Comparison of ENCODE assay signal across 8 cellular contexts in the genomic region with DNA sequence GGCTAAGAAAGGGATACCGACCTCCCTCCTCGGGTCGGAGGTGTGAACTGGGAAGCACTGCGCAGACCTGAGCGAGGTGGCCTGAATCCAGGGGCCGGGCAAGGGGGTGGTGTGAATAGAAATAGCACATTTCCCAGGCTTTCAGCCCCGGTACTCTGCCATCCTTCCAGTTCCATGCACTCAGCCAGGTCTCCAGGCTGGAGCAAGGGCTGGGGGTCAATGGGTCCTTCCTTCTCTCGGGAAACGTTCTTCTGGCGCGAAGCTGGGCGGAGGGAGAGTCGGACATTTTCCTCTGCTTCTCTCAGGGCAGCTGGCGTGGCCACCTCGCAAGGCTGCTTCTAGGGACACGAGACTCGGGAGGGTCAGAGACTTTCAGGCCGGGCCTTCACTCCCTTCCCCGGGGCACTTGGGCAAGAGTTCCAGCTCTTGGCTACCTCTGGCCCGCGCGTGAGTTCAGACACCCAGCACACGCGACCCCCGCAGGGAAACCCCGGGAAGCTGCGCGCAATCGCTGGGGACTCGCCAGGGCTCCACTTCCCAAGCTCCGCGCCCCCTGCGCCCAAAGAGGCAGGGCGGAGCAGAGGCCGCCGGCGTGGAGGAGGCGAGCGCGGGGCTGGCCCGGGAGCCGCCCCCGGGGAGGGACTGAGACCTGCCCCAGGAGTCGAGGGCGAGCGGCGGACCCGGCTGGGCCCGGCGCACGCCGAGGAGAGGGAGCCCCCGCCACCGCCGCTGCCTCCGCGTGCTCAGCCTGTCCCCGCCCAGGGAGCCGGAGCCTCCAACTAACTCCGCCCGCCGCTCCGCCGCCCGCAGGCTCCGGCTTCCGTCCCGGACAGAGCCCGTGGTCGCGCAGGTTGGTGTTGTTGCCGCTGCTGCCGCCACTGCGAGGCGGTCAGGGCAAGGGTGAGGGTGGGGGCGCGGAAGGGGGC. TPM values are rescaled to one million over a fixed set of nuclear protein-coding genes. Genes with fewer than 3 reads are reported as not detected.
A peak's percentile ranks its signal among the peaks of the same experiment; 100 is the strongest.
DNase-seq lines count a peak whose midpoint lies in the region; ATAC-seq, FAIRE-seq and TF ChIP-seq lines count a peak whose summit lies in the region.

A gene (plus strand): TSS at position 807 of the 926 bp plus-strand sequence. CDS start 110,891 bp downstream, outside the sequence.

- peaks cover 32% of the 10 kb centered on the region for H3K79me2 ChIP-seq in astrocyte (ENCODE audit: insufficient read depth, low read length)

- H3K27me3 ChIP-seq in astrocyte (ENCODE audit: insufficient read depth, low read length) (peaks cover 2% of the 10 kb centered on the region), sigmoid colon (no peaks in the 10 kb centered on the region)

- H3K4me1 Mint-ChIP-seq in astrocyte (ENCODE audit: low read depth, unreplicated experiment): peaks cover 15% of the 10 kb centered on the region

- peak within 1 kb of the TSS; percentile 97 for H3K9ac ChIP-seq in astrocyte (ENCODE audit: low read length)

- no peak for FAIRE-seq in astrocyte (lab: Jason Lieb, UNC)

- H3K27me3 Mint-ChIP-seq in astrocyte (ENCODE audit: low read depth, unreplicated experiment): peaks cover 6% of the 10 kb centered on the region

- no peak for TF ChIP-seq EP300 in sigmoid colon (IDR thresholded peaks at IDR 0.05)

- WGBS in sigmoid colon, 2 donors: 1% methylated on average over 77 of the region's 77 CpGs

- H3K4me3 ChIP-seq in astrocyte (ENCODE audit: insufficient read depth, low read depth, low read length): peak within 1 kb of the TSS; percentile 95
- peak within 1 kb of the TSS; percentile 64 to 89 (median 79) for H3K4me3 ChIP-seq in sigmoid colon

- H3K36me3 ChIP-seq in astrocyte (ENCODE audit: insufficient read depth, low read length) (no peaks in the 10 kb centered on the region), sigmoid colon (no peaks in the 10 kb centered on the region)

- TF ChIP-seq CTCF in GM13977 (IDR thresholded peaks at IDR 0.05; ENCODE audit: extremely low read depth, insufficient read depth, missing control alignments): no peak
- no peak for TF ChIP-seq CTCF in astrocyte (IDR thresholded peaks at IDR 0.05; ENCODE audit: insufficient read depth, low read depth, low read length)
- TF ChIP-seq CTCF in sigmoid colon (IDR thresholded peaks at IDR 0.05): no peak

- no peaks in the 10 kb centered on the region for H4K20me1 ChIP-seq in astrocyte (ENCODE audit: insufficient read depth, low read length)

- peak; percentile 79 for ATAC-seq in HG02588 (IDR thresholded peaks at IDR 0.05; ENCODE audit: unreplicated experiment)

- H2AFZ ChIP-seq in astrocyte (ENCODE audit: low read depth, low read length): peak within 1 kb of the TSS; percentile 91

- intact Hi-C loops in sigmoid colon (cut with DNase I): loop anchor here (10.0 kb wide), 2 partner anchors 170 to 370 kb away; a partner anchor contains a TSS

- no peaks in the 10 kb centered on the region for H3K36me3 Mint-ChIP-seq in astrocyte (ENCODE audit: low read depth, unreplicated experiment)

- H3K27ac ChIP-seq in astrocyte (ENCODE audit: low read depth, low read length) (peak within 1 kb of the TSS; percentile 75), sigmoid colon (peak within 1 kb of the TSS; percentile 66 to 85 (median 78))

- H3K9me3 Mint-ChIP-seq in astrocyte (ENCODE audit: unreplicated experiment): peaks cover 3% of the 10 kb centered on the region

- no peaks in the 10 kb centered on the region for H3K9me3 ChIP-seq in astrocyte (ENCODE audit: insufficient read depth, low read depth, low read length)
- no peaks in the 10 kb centered on the region for H3K9me3 ChIP-seq in sigmoid colon

- peak within 1 kb of the TSS; percentile 99 for H3K4me2 ChIP-seq in astrocyte (ENCODE audit: low read length)

- peak within 1 kb of the TSS; percentile 96 for H3K4me3 Mint-ChIP-seq in astrocyte (ENCODE audit: unreplicated experiment)

- H3K27ac Mint-ChIP-seq in astrocyte (ENCODE audit: unreplicated experiment): peak within 1 kb of the TSS; percentile 92

- peak in 1 of 2 donors; percentile 34 for TF ChIP-seq POLR2A in sigmoid colon (IDR thresholded peaks at IDR 0.05)

- DNase-seq in GM13977 (ENCODE audit: low spot score) (peak; percentile 94), NCI-H1092 (lab: John Stamatoyannopoulos, UW) (peak; percentile 41), T-helper 22 cell (ENCODE audit: low read depth) (peak; percentile 57), astrocyte (ENCODE audit: low read depth) (peak; percentile 46), hepatic stellate cell (ENCODE audit: low spot score) (peak; percentile 75), sigmoid colon (peak; percentile 88), OCI-M2 (lab: John Stamatoyannopoulos, UW; ENCODE audit: unreplicated experiment) (no peak)

- H3K4me1 ChIP-seq in astrocyte (ENCODE audit: insufficient read depth, low read length) (peaks cover 13% of the 10 kb centered on the region), sigmoid colon (peaks cover 0 to 39% (median 37%) of the 10 kb centered on the region in 4 donors)

- in situ Hi-C loops in GM13977 (cut with MboI; ENCODE audit: low pct_unique_long_range_greater_than_20kb, low sequenced_read_pairs, unreplicated experiment): no loop called here

RNA-seq across cellular contexts. Expression of the gene that starts here (rescaled TPM):
- total RNA-seq in astrocyte (259 and 301 TPM in 2 replicates), sigmoid colon (100 to 1,000 TPM; 198 to 261 (median 240) TPM)
- polyA plus RNA-seq in sigmoid colon: 10 to 100 TPM; 14.3 to 45.8 (median 22.2) TPM
